In the genomic region with DNA sequence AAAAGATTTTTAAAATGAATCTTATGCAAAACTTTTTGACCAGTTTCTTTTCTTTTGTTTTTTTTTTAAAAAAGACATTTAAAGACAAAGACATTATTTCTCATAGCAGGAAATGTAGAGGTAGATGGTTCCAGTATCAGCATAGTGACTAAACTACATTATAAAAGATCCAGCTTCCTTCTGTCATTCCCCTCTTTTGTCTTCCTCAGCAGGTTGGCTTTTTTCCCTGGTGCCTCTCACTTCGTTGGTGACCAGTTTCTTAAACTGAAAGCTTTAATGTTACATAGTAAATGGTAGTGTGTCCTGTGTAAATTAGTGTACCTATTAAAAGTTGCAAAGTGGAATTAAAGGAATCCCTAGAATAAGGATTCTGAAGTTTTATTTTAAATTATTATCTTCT, we compare ENCODE assay signal across 20 cellular contexts.
"Had no signal": no experiment of that assay in that cellular context is flagged by ENCODE, and none has a peak within 500 bp of the region (broad histone marks: within the 10 kb centered on the region; RNA-seq: fewer than 3 reads in every experiment).

No MANE protein-coding gene starts in this region.

- H3K4me3 ChIP-seq: colonic mucosa, gastrocnemius medialis, heart right ventricle, lower lobe of right lung, sigmoid colon, stomach had no signal

- H3K27me3 Mint-ChIP-seq: activated naive CD8-positive, alpha-beta T cell treated with anti-CD3 and anti-CD28 coated beads for 36 hours; type B pancreatic cell had no signal

- ATAC-seq: gastrocnemius medialis; heart right ventricle; lower lobe of right lung; stimulated activated effector memory CD8-positive, alpha-beta T cell treated with anti-CD3 and anti-CD28 coated beads, Interleukin-12 subunit alpha, Interleukin-12 subunit beta, amount 100 ng/mL, for 72 hours had no signal

- H3K27ac Mint-ChIP-seq: activated naive CD8-positive, alpha-beta T cell treated with anti-CD3 and anti-CD28 coated beads for 36 hours; nephron; stimulated activated effector memory CD8-positive, alpha-beta T cell treated with anti-CD3 and anti-CD28 coated beads, Interleukin-12 subunit alpha, Interleukin-12 subunit beta, amount 100 ng/mL, for 72 hours; type B pancreatic cell had no signal

- H3K4me1 ChIP-seq: colonic mucosa, lower lobe of right lung had no signal

- H3K9me3 ChIP-seq: colonic mucosa, gastrocnemius medialis, heart right ventricle, lower lobe of right lung, sigmoid colon, stomach had no signal

- H3K27ac ChIP-seq: brain microvascular endothelial cell, colonic mucosa, gastrocnemius medialis, heart right ventricle, lower lobe of right lung, sigmoid colon, stomach had no signal

- DNase-seq: activated CD4-positive, alpha-beta T cell treated with anti-CD3 and anti-CD28 coated beads for 1 hour; activated CD4-positive, alpha-beta T cell treated with anti-CD3 and anti-CD28 coated beads, Interleukin-2, amount 50 U/mL, for 4 hours; activated gamma-delta T cell treated with Interleukin-2 at 50 U/mL for 16 hours; activated naive CD8-positive, alpha-beta T cell treated with anti-CD3 and anti-CD28 coated beads for 36 hours; amygdala; brain microvascular endothelial cell; central memory CD4-positive, alpha-beta T cell; colonic mucosa; erythroblast; gastrocnemius medialis; heart right ventricle; islet precursor cell; lower lobe of right lung; occipital lobe; sigmoid colon; stimulated activated CD4-positive, alpha-beta T cell treated with anti-CD3 and anti-CD28 coated beads, Interleukin-4, amount 100 ng/mL, for 24 hours; stomach had no signal

- H3K36me3 ChIP-seq: brain microvascular endothelial cell, colonic mucosa, gastrocnemius medialis had no signal

- H3K9me3 Mint-ChIP-seq: activated naive CD8-positive, alpha-beta T cell treated with anti-CD3 and anti-CD28 coated beads for 36 hours; nephron; stimulated activated effector memory CD8-positive, alpha-beta T cell treated with anti-CD3 and anti-CD28 coated beads, Interleukin-12 subunit alpha, Interleukin-12 subunit beta, amount 100 ng/mL, for 72 hours; type B pancreatic cell had no signal

- H3K27me3 ChIP-seq: brain microvascular endothelial cell, colonic mucosa, gastrocnemius medialis, heart right ventricle, sigmoid colon, stomach had no signal

- H3K4me3 Mint-ChIP-seq: activated naive CD8-positive, alpha-beta T cell treated with anti-CD3 and anti-CD28 coated beads for 36 hours; nephron; stimulated activated effector memory CD8-positive, alpha-beta T cell treated with anti-CD3 and anti-CD28 coated beads, Interleukin-12 subunit alpha, Interleukin-12 subunit beta, amount 100 ng/mL, for 72 hours; type B pancreatic cell had no signal
